ENCODE assay signal across 17 cellular contexts in genomic region chr20:3352203-3352602, GRCh38. TPM values are rescaled to one million over a fixed set of nuclear protein-coding genes. Genes with fewer than 3 reads are reported as not detected.
DNase-seq lines count a peak whose midpoint lies in the region; ATAC-seq, FAIRE-seq and TF ChIP-seq lines count a peak whose summit lies in the region.
"Had no signal": no experiment of that assay in that cellular context is flagged by ENCODE, and none has a peak within 500 bp of the region (broad histone marks: within the 10 kb centered on the region; RNA-seq: fewer than 3 reads in every experiment).

No MANE protein-coding gene starts in this region.

- H3K4me2 ChIP-seq in endothelial cell of umbilical vein (ENCODE audit: insufficient read depth, low read length): no peak overlapping the region
- H3K4me2 ChIP-seq: BLaER1 had no signal

- H3K9ac ChIP-seq in endothelial cell of umbilical vein (replicated peaks; ENCODE audit: extremely low read depth, insufficient read depth, low read length): no peak overlapping the region
- H3K9ac ChIP-seq: BLaER1, GM23248 had no signal

- FAIRE-seq in endothelial cell of umbilical vein (lab: Jason Lieb, UNC): peak; percentile 4
- FAIRE-seq: GM12878 had no signal

- H3K9me3 ChIP-seq in endothelial cell of umbilical vein (replicated peaks; ENCODE audit: control insufficient read depth, insufficient read depth, low read length): no peaks in the 10 kb centered on the region
- H3K9me3 ChIP-seq in left ventricle myocardium inferior (replicated peaks): no peaks in the 10 kb centered on the region
- H3K9me3 ChIP-seq: BLaER1, HAP-1 had no signal

- TF ChIP-seq POLR2A in endothelial cell of umbilical vein (IDR thresholded peaks at IDR 0.05; ENCODE audit: low read depth, low read length): no peak

- CTCF ChIA-PET in endothelial cell of umbilical vein (lab: Charles Lee): no interaction called here

- H2AFZ ChIP-seq in endothelial cell of umbilical vein (ENCODE audit: low read depth, low read length): no peak overlapping the region
- H2AFZ ChIP-seq: GM23248 had no signal

- no peak overlapping the region for H3K4me3 ChIP-seq in endothelial cell of umbilical vein (replicated peaks in 1 of 3; ENCODE audit: insufficient read depth in 1 of 3, low read depth in 1 of 3, low read length in 3 of 3)
- H3K4me3 ChIP-seq in left ventricle myocardium inferior: no peak overlapping the region
- H3K4me3 ChIP-seq: BLaER1, GM12878, GM23248, HAP-1 had no signal

- POLR2A ChIA-PET in endothelial cell of umbilical vein (lab: Charles Lee): no interaction called here

- TF ChIP-seq CTCF in endothelial cell of umbilical vein (IDR thresholded peaks at IDR 0.05; ENCODE audit: extremely low read depth in 1 of 2, insufficient read depth in 1 of 2, low read depth in 1 of 2, low read length in 2 of 2) (no peak), left ventricle myocardium inferior (IDR thresholded peaks at IDR 0.05; ENCODE audit: borderline replicate concordance) (no peak)

- H3K27me3 ChIP-seq in endothelial cell of umbilical vein (ENCODE audit: control insufficient read depth in 2 of 2, insufficient read depth in 2 of 2, low read length in 2 of 2) (no peaks in the 10 kb centered on the region), left ventricle myocardium inferior (ENCODE audit: low read depth) (no peaks in the 10 kb centered on the region)
- H3K27me3 ChIP-seq: BLaER1 had no signal

- dilution Hi-C loops in endothelial cell of umbilical vein (cut with MboI; ENCODE audit: extremely low pct_ligation_motif_present, low sequenced_read_pairs): no loop called here

- DNase-seq in Right ventricle myocardium inferior (ENCODE audit: missing footprints) (no peak), cardiac septum (ENCODE audit: low spot score) (no peak), OCI-M1 (lab: John Stamatoyannopoulos, UW) (peak; percentile 28), endothelial cell of umbilical vein (ENCODE audit: low read depth, low spot score) (no peak), left ventricle myocardium inferior (no peak), GM03348 (ENCODE audit: low spot score) (no peak), DMS 273 treated with DMSO at 0.1 percent for 48 hours (lab: John Stamatoyannopoulos, UW) (no peak)
- DNase-seq: 8988T; CD4-positive, alpha-beta memory T cell; DMS79 treated with DMSO at 0.1 percent for 48 hours; GF-D8; GM23248 had no signal

- H3K9me1 ChIP-seq in endothelial cell of umbilical vein (replicated peaks; ENCODE audit: control insufficient read depth, extremely low read depth, insufficient read depth, low read length): no peaks in the 10 kb centered on the region

- no peaks in the 10 kb centered on the region for H4K20me1 ChIP-seq in endothelial cell of umbilical vein (replicated peaks; ENCODE audit: control insufficient read depth, extremely low read depth, insufficient read depth, low read length)
- H4K20me1 ChIP-seq: BLaER1 had no signal

- no TSS peak for BruUV-seq in endothelial cell of umbilical vein (replicated peaks; lab: Mats Ljungman, UMichigan)

- H3K36me3 ChIP-seq in endothelial cell of umbilical vein (ENCODE audit: control insufficient read depth in 2 of 2, extremely low read depth in 1 of 2, insufficient read depth in 2 of 2, low read length in 2 of 2) (peaks cover 0 to 2% of the 10 kb centered on the region in 2 experiments), left ventricle myocardium inferior (peaks cover 24% of the 10 kb centered on the region)
- H3K36me3 ChIP-seq: HAP-1 had no signal

- no peaks in the 10 kb centered on the region for H3K79me2 ChIP-seq in endothelial cell of umbilical vein (ENCODE audit: control insufficient read depth, insufficient read depth, low read length)

- H3K4me1 ChIP-seq in endothelial cell of umbilical vein (ENCODE audit: control insufficient read depth, extremely low read depth, insufficient read depth, low read length) (no peaks in the 10 kb centered on the region), left ventricle myocardium inferior (peaks cover 51% of the 10 kb centered on the region)
- H3K4me1 ChIP-seq: BLaER1, HAP-1 had no signal

- ATAC-seq in Right ventricle myocardium inferior (peak; percentile 73), HG02588 (IDR thresholded peaks at IDR 0.05; ENCODE audit: unreplicated experiment) (no peak)
- ATAC-seq: GM12878 had no signal

- intact Hi-C loops in Right ventricle myocardium inferior (cut with DNase I): no loop called here
- intact Hi-C loops in cardiac septum (cut with DNase I): loop anchor here (10.0 kb wide), 1 partner anchor 53 kb away; the partner anchor contains the start of gene DNAAF9
- intact Hi-C loops in endothelial cell of umbilical vein (cut with micrococcal nuclease): no loop called here
- intact Hi-C loops in left ventricle myocardium inferior (cut with micrococcal nuclease): no loop called here

- no peak overlapping the region for H3K27ac ChIP-seq in endothelial cell of umbilical vein (ENCODE audit: insufficient read depth, low read depth, low read length)
- peak overlapping the region; percentile 66 for H3K27ac ChIP-seq in left ventricle myocardium inferior (replicated peaks)
- H3K27ac ChIP-seq: BLaER1, GM23248, HL-60 had no signal

TF ChIP-seq in endothelial cell of umbilical vein, 7 proteins besides CTCF, POLR2A, EP300 and RAD21:
- no peak for TF ChIP-seq MAX (IDR thresholded peaks at IDR 0.05; ENCODE audit: insufficient read depth, insufficient read length)
- TF ChIP-seq POLR2AphosphoS5 (IDR thresholded peaks at IDR 0.05; ENCODE audit: insufficient read depth, low read depth, low read length): no peak
- TF ChIP-seq FOS (IDR thresholded peaks at IDR 0.05; ENCODE audit: borderline replicate concordance, insufficient read depth, low read length): no peak
- no peak for TF ChIP-seq MYC (IDR thresholded peaks at IDR 0.05; ENCODE audit: low read depth, low read length)
- TF ChIP-seq JUN (IDR thresholded peaks at IDR 0.05; ENCODE audit: borderline replicate concordance, insufficient read depth, insufficient read length, low read depth): no peak
- TF ChIP-seq GATA2 (IDR thresholded peaks at IDR 0.05; ENCODE audit: insufficient read depth, insufficient read length, low read depth, low read length): no peak
- no peak for TF ChIP-seq EZH2 (IDR thresholded peaks at IDR 0.05; ENCODE audit: borderline replicate concordance, low read depth, low read length, severe bottlenecking)

RNA-seq across cellular contexts. Expression of gene DNAAF9, which starts 55.3 kb away (rescaled TPM):
- total RNA-seq in Right ventricle myocardium inferior (22.1 TPM), cardiac septum (29.1 TPM), endothelial cell of umbilical vein (16.7 and 20.9 TPM in 2 replicates), left ventricle myocardium inferior (26.2 TPM)
- polyA plus RNA-seq in endothelial cell of umbilical vein: 6.6 and 7.6 TPM in 2 replicates
- polyA plus RNA-seq in endothelial cell of umbilical vein (2011; cell fraction: cytosol; rRNA removed): 6.4 and 6.6 TPM in 2 replicates
- 28.8 and 30.9 TPM in 2 replicates for polyA plus RNA-seq in endothelial cell of umbilical vein (2011; cell fraction: nucleus; rRNA removed)
- 11.3 and 13.4 TPM in 2 replicates for polyA plus RNA-seq in endothelial cell of umbilical vein (2012)
- polyA minus RNA-seq in endothelial cell of umbilical vein: 19.5 and 23.4 TPM in 2 replicates
- polyA minus RNA-seq in endothelial cell of umbilical vein (2011; cell fraction: cytosol; rRNA and poly(A)+ RNA removed): not detected
- 23.0 and 29.7 TPM in 2 replicates for polyA minus RNA-seq in endothelial cell of umbilical vein (2011; cell fraction: nucleus; rRNA and poly(A)+ RNA removed)
